In genomic region chr2:222771832-222772231, GRCh38 we compare ENCODE assay signal across 1 cellular context.
TF ChIP-seq lines count a peak whose summit lies in the region.

No MANE protein-coding gene starts in this region.

TF ChIP-seq in HepG2, 621 proteins besides CTCF, POLR2A, EP300 and RAD21 (continued from another document):
- TF ChIP-seq TERF1 (CRISPR knock-in tag; IDR thresholded peaks at IDR 0.05) = no peak
- no peak for TF ChIP-seq RBM22 (optimal IDR thresholded peaks at IDR 0.05; ENCODE audit: low read length)
- TF ChIP-seq ZBED4 (CRISPR knock-in tag; IDR thresholded peaks at IDR 0.05; ENCODE audit: borderline replicate concordance) = no peak
- TF ChIP-seq SKIL (CRISPR knock-in tag; IDR thresholded peaks at IDR 0.05; ENCODE audit: borderline replicate concordance) = peak; percentile 17; the same call in 1 of the 2 replicates
